ENCODE assay signal across 17 cellular contexts in genomic region chrX:67692246-67692645, GRCh38.
DNase-seq lines count a peak whose midpoint lies in the region; ATAC-seq and TF ChIP-seq lines count a peak whose summit lies in the region.
"Had no signal": no experiment of that assay in that cellular context is flagged by ENCODE, and none has a peak within 500 bp of the region (broad histone marks: within the 10 kb centered on the region; RNA-seq: fewer than 3 reads in every experiment).

No MANE protein-coding gene starts in this region.

- no peak overlapping the region for H3K56ac ChIP-seq in H9 (ENCODE audit: insufficient read length, low read depth, low read length)

- H3K18ac ChIP-seq in H9 (ENCODE audit: insufficient read length, low read depth, low read length): no peak overlapping the region

- peak; percentile 51 for ATAC-seq in GM19463 (IDR thresholded peaks at IDR 0.05; ENCODE audit: unreplicated experiment)
- ATAC-seq in GM21529 (IDR thresholded peaks at IDR 0.05; ENCODE audit: unreplicated experiment): no peak
- ATAC-seq in GM18502 (IDR thresholded peaks at IDR 0.05; ENCODE audit: poor library complexity, unreplicated experiment): no peak
- ATAC-seq: gastroesophageal sphincter; stimulated activated memory B cell treated with anti-CD40 and anti-IgM and Interleukin-4, amounts not matched to agents 10 μg/mL and 1 μg/mL and 100 μg/mL, for 72 hours had no signal

- H4K20me1 ChIP-seq in MM.1S (ENCODE audit: insufficient read depth, low read length) (no peaks in the 10 kb centered on the region), H9 (ENCODE audit: control insufficient read depth, insufficient read depth, insufficient read length) (no peaks in the 10 kb centered on the region)

- no peak overlapping the region for H4K91ac ChIP-seq in H9 (ENCODE audit: insufficient read length, low read depth, low read length)

- H3K4ac ChIP-seq in H9 (ENCODE audit: low read depth, low read length): no peak overlapping the region

- H2BK20ac ChIP-seq in H9 (ENCODE audit: low read depth, low read length, poor library complexity, severe bottlenecking): no peak overlapping the region

- no peak overlapping the region for H2AK5ac ChIP-seq in H9 (ENCODE audit: insufficient read length, low read length)

- H2BK15ac ChIP-seq in H9 (ENCODE audit: low read depth, low read length): no peak overlapping the region

- H3K27ac Mint-ChIP-seq in H9: no peak overlapping the region
- H3K27ac Mint-ChIP-seq: CD4-positive, CD25-positive, alpha-beta regulatory T cell; dendritic cell treated with granulocyte-macrophage colony-stimulating factor and Interleukin-4, amounts not matched to agents 40 ng/mL and 50 ng/mL, for 4 days; stimulated activated memory B cell treated with anti-CD40 and anti-IgM and Interleukin-4, amounts not matched to agents 10 μg/mL and 1 μg/mL and 100 μg/mL, for 72 hours had no signal

- H2BK12ac ChIP-seq in H9 (ENCODE audit: insufficient read length, low read depth, low read length): no peak overlapping the region

- H3K4me1 ChIP-seq in MM.1S (ENCODE audit: low read length) (peaks cover 22% of the 10 kb centered on the region), H9 (ENCODE audit: insufficient read depth, low read length) (no peaks in the 10 kb centered on the region)
- H3K4me1 ChIP-seq: gastroesophageal sphincter, prostate gland had no signal

- H3K27ac ChIP-seq in MM.1S (ENCODE audit: low read length) (peak overlapping the region; percentile 31; the same call in 1 of the 2 replicates), H9 (ENCODE audit: insufficient read length, low read depth, low read length) (no peak overlapping the region)
- H3K27ac ChIP-seq: gastroesophageal sphincter, prostate gland had no signal

- no peaks in the 10 kb centered on the region for H3K79me1 ChIP-seq in H9 (ENCODE audit: insufficient read depth, low read depth, low read length, poor library complexity, severe bottlenecking)

- H2AFZ ChIP-seq in MM.1S (ENCODE audit: low read length): peak overlapping the region; percentile 24
- no peak overlapping the region for H2AFZ ChIP-seq in H9 (ENCODE audit: low read length)

- peaks cover 7% of the 10 kb centered on the region; the same call in 1 of the 2 replicates for H3F3A ChIP-seq in MM.1S (ENCODE audit: insufficient read depth, low read length)

- H4K8ac ChIP-seq in H9 (replicated peaks; ENCODE audit: insufficient read length, low read depth, low read length): no peak overlapping the region

- H3K9me3 ChIP-seq in MM.1S (replicated peaks; ENCODE audit: insufficient read depth, low read length) (no peaks in the 10 kb centered on the region), H9 (ENCODE audit: control insufficient read depth, low read depth, low read length) (peaks cover 64% of the 10 kb centered on the region)
- H3K9me3 ChIP-seq: gastroesophageal sphincter, prostate gland had no signal

- H2BK5ac ChIP-seq in H9 (ENCODE audit: insufficient read length, low read length): no peak overlapping the region

- H3K4me3 Mint-ChIP-seq in H9: no peak overlapping the region
- H3K4me3 Mint-ChIP-seq: CD4-positive, CD25-positive, alpha-beta regulatory T cell; dendritic cell treated with granulocyte-macrophage colony-stimulating factor and Interleukin-4, amounts not matched to agents 40 ng/mL and 50 ng/mL, for 4 days; stimulated activated memory B cell treated with anti-CD40 and anti-IgM and Interleukin-4, amounts not matched to agents 10 μg/mL and 1 μg/mL and 100 μg/mL, for 72 hours had no signal

- H3K4me1 Mint-ChIP-seq in H9: no peaks in the 10 kb centered on the region
- H3K4me1 Mint-ChIP-seq: CD4-positive, CD25-positive, alpha-beta regulatory T cell; stimulated activated memory B cell treated with anti-CD40 and anti-IgM and Interleukin-4, amounts not matched to agents 10 μg/mL and 1 μg/mL and 100 μg/mL, for 72 hours had no signal

- no peaks in the 10 kb centered on the region for H3K79me2 ChIP-seq in MM.1S (ENCODE audit: low read length)
- H3K79me2 ChIP-seq in H9 (ENCODE audit: insufficient read depth, low read length): no peaks in the 10 kb centered on the region

- H3K27me3 Mint-ChIP-seq in H9 (ENCODE audit: low read depth): no peaks in the 10 kb centered on the region
- H3K27me3 Mint-ChIP-seq: CD4-positive, CD25-positive, alpha-beta regulatory T cell; dendritic cell treated with granulocyte-macrophage colony-stimulating factor and Interleukin-4, amounts not matched to agents 40 ng/mL and 50 ng/mL, for 4 days; stimulated activated memory B cell treated with anti-CD40 and anti-IgM and Interleukin-4, amounts not matched to agents 10 μg/mL and 1 μg/mL and 100 μg/mL, for 72 hours had no signal

- peaks cover 65 to 76% of the 10 kb centered on the region in 2 experiments for H3K9me3 Mint-ChIP-seq in H9
- H3K9me3 Mint-ChIP-seq: dendritic cell treated with granulocyte-macrophage colony-stimulating factor and Interleukin-4, amounts not matched to agents 40 ng/mL and 50 ng/mL, for 4 days had no signal

- H3K27me3 ChIP-seq in MM.1S (replicated peaks; ENCODE audit: insufficient read depth, low read length) (no peaks in the 10 kb centered on the region), H9 (ENCODE audit: insufficient read depth, low read length) (no peaks in the 10 kb centered on the region)
- H3K27me3 ChIP-seq: gastroesophageal sphincter had no signal

- H3T11ph ChIP-seq in H9 (ENCODE audit: low read length): no peak overlapping the region

- H3K23ac ChIP-seq in H9 (ENCODE audit: insufficient read length, low read depth, low read length): no peak overlapping the region

- H3K4me2 ChIP-seq in MM.1S (ENCODE audit: low read depth, low read length): peak overlapping the region; percentile 28; the same call in 1 of the 2 replicates
- no peak overlapping the region for H3K4me2 ChIP-seq in H9 (ENCODE audit: insufficient read depth, insufficient read length, low read length)

- no peaks in the 10 kb centered on the region for H3K36me3 ChIP-seq in MM.1S (replicated peaks; ENCODE audit: insufficient read depth, low read length)
- H3K36me3 ChIP-seq: prostate gland had no signal

- H3K4me3 ChIP-seq in AG09309 (ENCODE audit: control insufficient read depth, low read depth, low read length) (no peak overlapping the region), MM.1S (ENCODE audit: low read length) (no peak overlapping the region), fibroblast of the aortic adventitia (ENCODE audit: low read depth, low read length) (no peak overlapping the region)
- H3K4me3 ChIP-seq: gastroesophageal sphincter, prostate gland had no signal

- H2BK120ac ChIP-seq in H9 (ENCODE audit: low read depth, low read length, poor library complexity, severe bottlenecking): no peak overlapping the region

- no peaks in the 10 kb centered on the region for H3K9me2 ChIP-seq in MM.1S (replicated peaks; ENCODE audit: insufficient read depth, low read length)

- peaks cover 3 to 18% (median 11%) of the 10 kb centered on the region in 3 experiments; a peak in 6 of 7 replicates for H3K36me3 Mint-ChIP-seq in H9 (ENCODE audit: insufficient read depth in 1 of 3, low read depth in 3 of 3)
- H3K36me3 Mint-ChIP-seq: CD4-positive, CD25-positive, alpha-beta regulatory T cell; stimulated activated memory B cell treated with anti-CD40 and anti-IgM and Interleukin-4, amounts not matched to agents 10 μg/mL and 1 μg/mL and 100 μg/mL, for 72 hours had no signal

- peak; percentile 17 for DNase-seq in AG09309 (ENCODE audit: low read depth)
- DNase-seq in MM.1S: peak; percentile 81
- DNase-seq in fibroblast of the aortic adventitia (ENCODE audit: low read depth): peak; percentile 76
- DNase-seq in SIG-M5 treated with dmso at 0.1 percent for 504 hours (lab: John Stamatoyannopoulos, UW; ENCODE audit: unreplicated experiment): no peak
- DNase-seq in H9: no peak
- DNase-seq: CD4-positive, CD25-positive, alpha-beta regulatory T cell; GF-D8; islet precursor cell; NCI-H1092; stimulated activated CD4-positive, alpha-beta T cell treated with anti-CD3 and anti-CD28 coated beads, Interleukin-2, amount 100 ng/mL, for 48 hours had no signal

- no peaks in the 10 kb centered on the region for H3K23me2 ChIP-seq in H9 (ENCODE audit: insufficient read length, low read depth, low read length, poor library complexity, severe bottlenecking)

- no peak overlapping the region for H4K5ac ChIP-seq in H9 (ENCODE audit: insufficient read length, low read depth, low read length)

- H3K14ac ChIP-seq in H9 (ENCODE audit: insufficient read depth, low read length): no peak overlapping the region

- TF ChIP-seq CTCF in AG09309 (IDR thresholded peaks at IDR 0.05; ENCODE audit: control insufficient read depth, insufficient read depth, low read depth, low read length, missing control alignments): no peak
- TF ChIP-seq CTCF in MM.1S (IDR thresholded peaks at IDR 0.05; ENCODE audit: low read length): no peak
- no peak for TF ChIP-seq CTCF in fibroblast of the aortic adventitia (IDR thresholded peaks at IDR 0.05; ENCODE audit: insufficient read depth, low read length)
- TF ChIP-seq CTCF in H9 (conservative IDR thresholded peaks at IDR 0.05): no peak

- no peak overlapping the region for H3K9ac ChIP-seq in MM.1S (ENCODE audit: low read length)
- no peak overlapping the region for H3K9ac ChIP-seq in H9 (ENCODE audit: extremely low read depth, insufficient read length, low read length)

Comparison
In these comparisons a context has a peak if more than half of its experiments do, and no peak if none do; other contexts are left out.
1. DNase-seq: peak in AG09309 (single experiment), MM.1S (single experiment) and fibroblast of the aortic adventitia (single experiment); none in SIG-M5 treated with dmso at 0.1 percent for 504 hours (single experiment) and H9 (single experiment).